In the genomic region with DNA sequence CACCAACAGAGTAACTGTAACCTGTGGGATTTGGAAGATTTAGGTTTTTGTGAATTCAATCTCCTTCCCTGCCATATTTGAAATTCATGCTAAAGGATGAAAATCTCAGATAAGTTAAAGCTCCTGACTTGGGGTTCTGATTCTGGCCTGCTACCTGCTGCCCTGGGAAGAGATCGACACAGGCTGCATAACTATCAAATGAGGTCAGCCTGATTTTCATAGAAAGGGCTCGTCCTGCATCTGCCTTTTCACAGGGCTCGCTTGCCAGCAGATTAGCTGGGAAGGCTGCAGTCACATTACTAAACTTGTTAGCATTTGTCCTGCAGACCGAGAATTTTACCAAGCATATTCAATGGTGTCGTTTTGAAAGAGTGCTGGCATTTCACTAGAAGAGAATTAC, we compare ENCODE assay signal across 15 cellular contexts. TPM values are rescaled to one million over a fixed set of nuclear protein-coding genes. Genes with fewer than 3 reads are reported as not detected.
DNase-seq lines count a peak whose midpoint lies in the region; ATAC-seq and TF ChIP-seq lines count a peak whose summit lies in the region.
"Had no signal": no experiment of that assay in that cellular context is flagged by ENCODE, and none has a peak within 500 bp of the region (broad histone marks: within the 10 kb centered on the region; RNA-seq: fewer than 3 reads in every experiment).

No MANE protein-coding gene starts in this region.

- TF ChIP-seq CTCF in fibroblast of pulmonary artery (IDR thresholded peaks at IDR 0.05; ENCODE audit: low read length, missing control alignments) = no peak

- ATAC-seq in Right ventricle myocardium inferior = peak; percentile 80
- no peak for ATAC-seq in GM21786 (IDR thresholded peaks at IDR 0.05; ENCODE audit: unreplicated experiment)

- H3K4me3 ChIP-seq in fibroblast of pulmonary artery (replicated peaks; ENCODE audit: low read depth, low read length) = no peak overlapping the region
- no peak overlapping the region for H3K4me3 ChIP-seq in mesodermal cell (ENCODE audit: extremely low read depth, insufficient read depth, low read length, poor library complexity, severe bottlenecking)
- H3K4me3 ChIP-seq: tibial artery had no signal

- 26 to 34% methylated on average over 3 to 4 of the region's 5 CpGs for WGBS in mesodermal cell (ENCODE audit: insufficient coverage in 2 of 2), 2 experiments

- peak overlapping the region; percentile 43 for H3K27ac ChIP-seq in mesodermal cell (ENCODE audit: low read depth, low read length, severe bottlenecking)
- H3K27ac ChIP-seq: parathyroid adenoma, tibial artery had no signal

- no peaks in the 10 kb centered on the region for H3K36me3 ChIP-seq in mesodermal cell (ENCODE audit: control insufficient read depth, insufficient read depth, low read length)
- H3K36me3 ChIP-seq: tibial artery had no signal

- intact Hi-C loops in Right ventricle myocardium inferior (cut with DNase I) = loop anchor here (5.0 kb wide), 1 partner anchor 122 kb away; no protein-coding TSS in a partner anchor
- intact Hi-C loops in cardiac septum (cut with DNase I) = no loop called here

- H3K4me1 ChIP-seq in mesodermal cell (ENCODE audit: control insufficient read depth, insufficient read depth, low read length, poor library complexity, severe bottlenecking) = peaks cover 50% of the 10 kb centered on the region
- H3K4me1 ChIP-seq: parathyroid adenoma had no signal

- H3K9me3 ChIP-seq in mesodermal cell (ENCODE audit: control insufficient read depth, low read length) = no peaks in the 10 kb centered on the region
- H3K9me3 ChIP-seq: tibial artery had no signal

- peak; percentile 51 for DNase-seq in Right ventricle myocardium inferior (ENCODE audit: missing footprints)
- DNase-seq in cardiac septum (ENCODE audit: low spot score) = no peak
- peak; percentile 8 for DNase-seq in fibroblast of pulmonary artery (ENCODE audit: low read depth)
- DNase-seq in DMS53 treated with DMSO at 0.1 percent for 48 hours (lab: John Stamatoyannopoulos, UW; ENCODE audit: unreplicated experiment) = no peak
- DNase-seq in NCI-H524 treated with DMSO at 0.1 percent for 48 hours (lab: John Stamatoyannopoulos, UW) = no peak
- DNase-seq in RPMI8226 = no peak
- DNase-seq: activated CD4-positive, alpha-beta T cell treated with anti-CD3 and anti-CD28 coated beads for 4 hours; DMS79; effector CD8-positive, alpha-beta T cell; Karpas-422; SHP77 treated with DMSO at 0.1 percent for 48 hours; tibial artery had no signal

RNA-seq across cellular contexts. Expression of a gene that starts 14.6 kb away (rescaled TPM):
- total RNA-seq in Right ventricle myocardium inferior (26.7 TPM), cardiac septum (33.0 TPM)
- polyA plus RNA-seq in mesodermal cell (2013, experiment 1 of 2) = 11.2 TPM
- 10.6 TPM for polyA plus RNA-seq in mesodermal cell (2013, experiment 2 of 2)

Comparison
In these comparisons a context has a peak if more than half of its experiments do, and no peak if none do; other contexts are left out.
1. DNase-seq: peak in Right ventricle myocardium inferior (single experiment) and fibroblast of pulmonary artery (single experiment); none in cardiac septum (single experiment), DMS53 treated with DMSO at 0.1 percent for 48 hours (single experiment), NCI-H524 treated with DMSO at 0.1 percent for 48 hours (single experiment) and RPMI8226 (single experiment).